7 cellular contexts compared by ENCODE assay signal in genomic region chr6:20212392-20213111, GRCh38. TPM values are rescaled to one million over a fixed set of nuclear protein-coding genes. Genes with fewer than 3 reads are reported as not detected.
A peak's percentile ranks its signal among the peaks of the same experiment; 100 is the strongest.
DNase-seq lines count a peak whose midpoint lies in the region; ATAC-seq and TF ChIP-seq lines count a peak whose summit lies in the region.

MBOAT1 (minus strand) TSS chr6:20212469; CDS start chr6:20212234, 235 bp downstream.

- DNase-seq in NCI-H187 treated with DMSO at 0.1 percent for 48 hours (lab: John Stamatoyannopoulos, UW), result peak; percentile 26
- DNase-seq in T-helper 22 cell (ENCODE audit: low read depth), result peak; percentile 53
- DNase-seq in body of pancreas, result peak; percentile 84 to 92 (median 88)

- ATAC-seq in GM18505 (IDR thresholded peaks at IDR 0.05; ENCODE audit: unreplicated experiment), result peak; percentile 89
- peak; percentile 87 for ATAC-seq in HG02885 (IDR thresholded peaks at IDR 0.05; ENCODE audit: poor library complexity, unreplicated experiment)
- peak; percentile 94 for ATAC-seq in body of pancreas

- H3K36me3 ChIP-seq in body of pancreas (replicated peaks in 1 of 2; ENCODE audit: insufficient read depth in 1 of 2, low read depth in 2 of 2) (no peaks in the 10 kb centered on the region), iPS-18a (ENCODE audit: control insufficient read depth, low read depth, low read length) (no peaks in the 10 kb centered on the region), skeletal muscle satellite cell (ENCODE audit: insufficient read depth, low read length) (no peaks in the 10 kb centered on the region)

- TF ChIP-seq POLR2A in GM18505 (IDR thresholded peaks at IDR 0.05; ENCODE audit: borderline replicate concordance, extremely low read depth, insufficient read depth, insufficient read length) (peak; percentile 78), body of pancreas (IDR thresholded peaks at IDR 0.05) (peak; percentile 75 to 85 (median 80))

- H3K9ac ChIP-seq in iPS-18a (ENCODE audit: low read length) (peak within 1 kb of the TSS; percentile 62), skeletal muscle satellite cell (ENCODE audit: low read depth, low read length) (peak within 1 kb of the TSS; percentile 82)

- no peaks in the 10 kb centered on the region for H3K9me3 ChIP-seq in body of pancreas
- H3K9me3 ChIP-seq in iPS-18a (ENCODE audit: control insufficient read depth, low read depth, low read length), result no peaks in the 10 kb centered on the region
- H3K9me3 ChIP-seq in skeletal muscle satellite cell (replicated peaks; ENCODE audit: low read length), result no peaks in the 10 kb centered on the region

- H3K27ac ChIP-seq in body of pancreas, result peak within 1 kb of the TSS; percentile 78 to 94 (median 90)
- no peak within 1 kb of the TSS for H3K27ac ChIP-seq in iPS-18a (ENCODE audit: low read length)

- TF ChIP-seq CTCF in body of pancreas (IDR thresholded peaks at IDR 0.05), result peak in 2 of 7 experiments; percentile 23 to 33

- H3K4me3 ChIP-seq in body of pancreas (peak within 1 kb of the TSS; percentile 47 to 76), iPS-18a (ENCODE audit: low read length) (peak within 1 kb of the TSS; percentile 64), skeletal muscle satellite cell (ENCODE audit: low read length) (peak within 1 kb of the TSS; percentile 96)

- H3K4me1 ChIP-seq in body of pancreas (peaks cover 29% of the 10 kb centered on the region), iPS-18a (ENCODE audit: control insufficient read depth, low read depth, low read length) (peaks cover 14% of the 10 kb centered on the region), skeletal muscle satellite cell (ENCODE audit: control insufficient read depth, insufficient read depth, low read length) (peaks cover 17% of the 10 kb centered on the region)

- peak within 1 kb of the TSS; percentile 99 for H3K4me2 ChIP-seq in skeletal muscle satellite cell (ENCODE audit: low read length)

- intact Hi-C loops in body of pancreas (cut with DNase I), result no loop called here

- WGBS in body of pancreas, 2 donors, result 0 to 1% methylated on average over 23 to 53 of the region's 60 CpGs

- H3K27me3 ChIP-seq in body of pancreas (no peaks in the 10 kb centered on the region), iPS-18a (ENCODE audit: control insufficient read depth, insufficient read depth, low read length) (peaks cover 18% of the 10 kb centered on the region), skeletal muscle satellite cell (ENCODE audit: control insufficient read depth, insufficient read depth, low read length) (no peaks in the 10 kb centered on the region)

RNA-seq across cellular contexts. Expression of gene MBOAT1, which starts in this region (rescaled TPM):
- 10 to 100 TPM in 1 of 2 donors, 1 to 10 TPM in 1; 4.6 to 10.1 TPM for total RNA-seq in body of pancreas
- 2.5 and 4.2 TPM in 2 replicates for total RNA-seq in skeletal muscle satellite cell (2012; rRNA removed)

Comparison
In these comparisons a context has a peak if more than half of its experiments do, and no peak if none do; other contexts are left out.
1. DNase-seq: peak in every context shown above with its lines; median percentile 88 in body of pancreas; 53 in T-helper 22 cell; 26 in NCI-H187 treated with DMSO at 0.1 percent for 48 hours.